In the genomic region with DNA sequence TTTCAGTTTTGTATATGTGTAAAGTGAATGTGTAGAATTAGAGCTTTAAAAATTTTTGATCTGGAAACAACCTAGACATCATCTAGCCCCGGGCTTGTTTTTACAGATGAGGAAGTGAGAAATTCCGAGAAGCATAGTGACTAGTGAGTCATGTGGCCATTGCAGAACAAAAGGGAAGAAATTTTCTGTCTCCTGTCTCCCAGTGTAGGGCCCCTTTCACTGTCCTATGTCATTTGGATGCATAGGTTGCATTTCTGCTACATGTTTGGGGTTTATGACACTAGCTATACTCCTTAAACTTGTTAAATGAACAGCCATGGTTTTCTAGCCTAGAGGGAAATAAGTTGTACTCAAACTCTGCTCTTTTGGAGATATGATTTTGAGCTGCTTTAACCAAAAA, we compare ENCODE assay signal across 8 cellular contexts.
A peak's percentile ranks its signal among the peaks of the same experiment; 100 is the strongest.
DNase-seq lines count a peak whose midpoint lies in the region; ATAC-seq and TF ChIP-seq lines count a peak whose summit lies in the region.

No MANE protein-coding gene starts in this region.

- peaks cover 19% of the 10 kb centered on the region for H3K36me3 Mint-ChIP-seq in CD4-positive, CD25-positive, alpha-beta regulatory T cell

- no peaks in the 10 kb centered on the region for H3K27me3 Mint-ChIP-seq in CD4-positive, CD25-positive, alpha-beta regulatory T cell

- in situ Hi-C loops in transverse colon (cut with MboI; ENCODE audit: low pct_ligation_motif_present in 1 of 4, low pct_unique_long_range_greater_than_20kb in 1 of 4, low sequenced_read_pairs in 3 of 4), result no loop called here

- TF ChIP-seq EP300 in SK-N-SH (IDR thresholded peaks at IDR 0.05; ENCODE audit: borderline replicate concordance in 1 of 2, low read depth in 1 of 2, low read length in 1 of 2) (no peak), transverse colon (IDR thresholded peaks at IDR 0.05; ENCODE audit: low read depth) (no peak)

- H3K9me3 ChIP-seq in CD4-positive, CD25-positive, alpha-beta regulatory T cell (ENCODE audit: control insufficient read depth in 2 of 2, low read length in 2 of 2), result no peaks in the 10 kb centered on the region
- H3K9me3 ChIP-seq in SK-N-SH (no peaks in the 10 kb centered on the region), spleen (no peaks in the 10 kb centered on the region), transverse colon (no peaks in the 10 kb centered on the region)

- peaks cover 52 to 80% (median 58%) of the 10 kb centered on the region in 4 donors for H3K4me1 Mint-ChIP-seq in CD4-positive, CD25-positive, alpha-beta regulatory T cell

- H3K9me2 ChIP-seq in SK-N-SH, result no peaks in the 10 kb centered on the region

- H4K20me1 ChIP-seq in SK-N-SH (ENCODE audit: insufficient read depth), result no peaks in the 10 kb centered on the region

- H3K9me3 Mint-ChIP-seq in CD4-positive, CD25-positive, alpha-beta regulatory T cell, result peaks cover 0 to 3% (median 0%) of the 10 kb centered on the region in 7 donors

- no peak for TF ChIP-seq RAD21 in SK-N-SH (IDR thresholded peaks at IDR 0.05; ENCODE audit: low read length)

- no peaks in the 10 kb centered on the region for H3K27me3 ChIP-seq in CD4-positive, CD25-positive, alpha-beta regulatory T cell (ENCODE audit: control insufficient read depth, insufficient read depth, low read length)
- H3K27me3 ChIP-seq in SK-N-SH (ENCODE audit: insufficient read depth), result no peaks in the 10 kb centered on the region
- no peaks in the 10 kb centered on the region for H3K27me3 ChIP-seq in spleen (replicated peaks in 1 of 7)
- no peaks in the 10 kb centered on the region for H3K27me3 ChIP-seq in transverse colon

- peak; percentile 89 to 92 for ATAC-seq in CD4-positive, CD25-positive, alpha-beta regulatory T cell (ENCODE audit: low read depth in 2 of 2)
- ATAC-seq in GM19035 (IDR thresholded peaks at IDR 0.05; ENCODE audit: unreplicated experiment), result peak; percentile 96
- peak; percentile 98 for ATAC-seq in HG03097 (IDR thresholded peaks at IDR 0.05; ENCODE audit: low FRiP score, unreplicated experiment)

- POLR2A ChIA-PET in SK-N-SH (lab: Yijun Ruan, JAX), result no interaction called here

- peak overlapping the region; percentile 89 to 99 (median 90) for H3K27ac Mint-ChIP-seq in CD4-positive, CD25-positive, alpha-beta regulatory T cell

- intact Hi-C loops in spleen (cut with DNase I; ENCODE audit: low total_unique reads), result no loop called here
- intact Hi-C loops in transverse colon (cut with DNase I; ENCODE audit: low total_unique reads), result no loop called here

- TF ChIP-seq CTCF in SK-N-SH (IDR thresholded peaks at IDR 0.05), result no peak
- no peak for TF ChIP-seq CTCF in spleen (IDR thresholded peaks at IDR 0.05 in 8 of 11, conservative IDR thresholded peaks at IDR 0.05 in 3 of 11)
- no peak for TF ChIP-seq CTCF in transverse colon (IDR thresholded peaks at IDR 0.05)

- peak overlapping the region; percentile 75 for H3K4me3 ChIP-seq in CD4-positive, CD25-positive, alpha-beta regulatory T cell (ENCODE audit: low read depth, low read length)
- H3K4me3 ChIP-seq in SK-N-SH (ENCODE audit: low read depth in 2 of 2, low read length in 1 of 2), result 0 out of 4 replicates have a peak overlapping the region, but pooled peaks of 1 of the 2 experiments have one; percentile 10
- no peak overlapping the region for H3K4me3 ChIP-seq in spleen
- H3K4me3 ChIP-seq in transverse colon, result no peak overlapping the region

- peaks cover 52% of the 10 kb centered on the region for H3K4me1 ChIP-seq in CD4-positive, CD25-positive, alpha-beta regulatory T cell (ENCODE audit: control insufficient read depth, insufficient read depth, low read length, poor library complexity, severe bottlenecking)
- peaks cover 3 to 9% of the 10 kb centered on the region in 2 experiments; a peak in 3 of 4 replicates for H3K4me1 ChIP-seq in SK-N-SH (ENCODE audit: control insufficient read depth in 1 of 2, insufficient read depth in 2 of 2, low read depth in 1 of 2, low read length in 1 of 2)
- H3K4me1 ChIP-seq in spleen, result peaks cover 0 to 33% (median 9%) of the 10 kb centered on the region in 6 donors
- H3K4me1 ChIP-seq in transverse colon, result peaks cover 0 to 15% (median 3%) of the 10 kb centered on the region in 4 donors

- H3K9ac ChIP-seq in SK-N-SH, result peak overlapping the region; percentile 6; the same call in 1 of the 2 replicates

- CTCF ChIA-PET in SK-N-SH (lab: Yijun Ruan, JAX), result interaction anchor here (1.4 kb wide), 1 partner anchor 15 kb away, joined by 5 read pairs; no protein-coding TSS in a partner anchor

- H3K27ac ChIP-seq in CD4-positive, CD25-positive, alpha-beta regulatory T cell (ENCODE audit: insufficient read depth, low read length, poor library complexity, severe bottlenecking), result peak overlapping the region; percentile 70
- H3K27ac ChIP-seq in SK-N-SH (ENCODE audit: low read depth in 2 of 2, low read length in 1 of 2) (peak overlapping the region; percentile 53 to 74; a peak in 3 of 4 replicates), spleen (peak overlapping the region in 7 of 8 donors; percentile 16 to 72 (median 53)), transverse colon (peak overlapping the region in 1 of 4 donors; percentile 34)

- 2% methylated on average over 2 of the region's 2 CpGs for WGBS in SK-N-SH (ENCODE audit: low lambda C conversion rate)
- WGBS in spleen, 5 donors, result 18 to 27% (median 20%) methylated on average over 2 of the region's 2 CpGs
- WGBS in transverse colon (ENCODE audit: low coverage in 1 of 2), 2 donors, result 44% methylated on average over 2 of the region's 2 CpGs; no CpG with 5 or more reads in 1 of the 2 donors

- H3K36me3 ChIP-seq in CD4-positive, CD25-positive, alpha-beta regulatory T cell (ENCODE audit: control insufficient read depth, insufficient read depth, low read length), result peaks cover 6% of the 10 kb centered on the region
- H3K36me3 ChIP-seq in SK-N-SH (replicated peaks in 1 of 2; ENCODE audit: control insufficient read depth in 1 of 2, insufficient read depth in 2 of 2, low read length in 1 of 2) (peaks cover 0 to 4% of the 10 kb centered on the region in 2 experiments), spleen (no peaks in the 10 kb centered on the region), transverse colon (no peaks in the 10 kb centered on the region)

- peaks cover 16% of the 10 kb centered on the region; the same call in 1 of the 2 replicates for H3K79me2 ChIP-seq in SK-N-SH (ENCODE audit: insufficient read depth)

- peaks cover 12% of the 10 kb centered on the region for H3F3A ChIP-seq in SK-N-SH (replicated peaks; ENCODE audit: insufficient read depth)

- H3K4me3 Mint-ChIP-seq in CD4-positive, CD25-positive, alpha-beta regulatory T cell, result peak overlapping the region; percentile 46 to 79 (median 66)

- DNase-seq in CD4-positive, CD25-positive, alpha-beta regulatory T cell, result peak; percentile 16 to 86 (median 44)
- DNase-seq in SK-N-SH (no peak), fibroblast of gingiva (ENCODE audit: low read depth) (peak; percentile 58), spleen (no peak), activated gamma-delta T cell (lab: John Stamatoyannopoulos, UW) (no peak), transverse colon (no peak)

- no peak for TF ChIP-seq POLR2A in spleen (IDR thresholded peaks at IDR 0.05)
- no peak for TF ChIP-seq POLR2A in transverse colon (IDR thresholded peaks at IDR 0.05)

- H2AFZ ChIP-seq in SK-N-SH (ENCODE audit: low read depth), result peak overlapping the region; percentile 80; the same call in 1 of the 2 replicates

- H3K4me2 ChIP-seq in SK-N-SH, result peak overlapping the region; percentile 13; the same call in 1 of the 2 replicates

TF ChIP-seq in SK-N-SH, 30 proteins besides CTCF, POLR2A, EP300 and RAD21 (continues in another document):
- TF ChIP-seq EZH2phosphoT487 (IDR thresholded peaks at IDR 0.05; ENCODE audit: borderline replicate concordance, low read depth) (no peak), FOSL2 (IDR thresholded peaks at IDR 0.05; ENCODE audit: borderline replicate concordance, low read depth) (peak; percentile 41; the same call in 1 of the 2 replicates), TCF12 (IDR thresholded peaks at IDR 0.05) (peak; percentile 35; the same call in 1 of the 2 replicates), JUND (IDR thresholded peaks at IDR 0.05) (peak; percentile 38), CHD2 (IDR thresholded peaks at IDR 0.05; ENCODE audit: low read length, partially characterized antibody) (no peak), RFX5 (IDR thresholded peaks at IDR 0.05; ENCODE audit: low read length) (peak; percentile 94)
- TF ChIP-seq, protein P1, sequence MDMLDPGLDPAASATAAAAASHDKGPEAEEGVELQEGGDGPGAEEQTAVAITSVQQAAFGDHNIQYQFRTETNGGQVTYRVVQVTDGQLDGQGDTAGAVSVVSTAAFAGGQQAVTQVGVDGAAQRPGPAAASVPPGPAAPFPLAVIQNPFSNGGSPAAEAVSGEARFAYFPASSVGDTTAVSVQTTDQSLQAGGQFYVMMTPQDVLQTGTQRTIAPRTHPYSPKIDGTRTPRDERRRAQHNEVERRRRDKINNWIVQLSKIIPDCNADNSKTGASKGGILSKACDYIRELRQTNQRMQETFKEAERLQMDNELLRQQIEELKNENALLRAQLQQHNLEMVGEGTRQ (IDR thresholded peaks at IDR 0.05; ENCODE audit: borderline replicate concordance, low read depth, low read length), result no peak
- TF ChIP-seq, protein P2, sequence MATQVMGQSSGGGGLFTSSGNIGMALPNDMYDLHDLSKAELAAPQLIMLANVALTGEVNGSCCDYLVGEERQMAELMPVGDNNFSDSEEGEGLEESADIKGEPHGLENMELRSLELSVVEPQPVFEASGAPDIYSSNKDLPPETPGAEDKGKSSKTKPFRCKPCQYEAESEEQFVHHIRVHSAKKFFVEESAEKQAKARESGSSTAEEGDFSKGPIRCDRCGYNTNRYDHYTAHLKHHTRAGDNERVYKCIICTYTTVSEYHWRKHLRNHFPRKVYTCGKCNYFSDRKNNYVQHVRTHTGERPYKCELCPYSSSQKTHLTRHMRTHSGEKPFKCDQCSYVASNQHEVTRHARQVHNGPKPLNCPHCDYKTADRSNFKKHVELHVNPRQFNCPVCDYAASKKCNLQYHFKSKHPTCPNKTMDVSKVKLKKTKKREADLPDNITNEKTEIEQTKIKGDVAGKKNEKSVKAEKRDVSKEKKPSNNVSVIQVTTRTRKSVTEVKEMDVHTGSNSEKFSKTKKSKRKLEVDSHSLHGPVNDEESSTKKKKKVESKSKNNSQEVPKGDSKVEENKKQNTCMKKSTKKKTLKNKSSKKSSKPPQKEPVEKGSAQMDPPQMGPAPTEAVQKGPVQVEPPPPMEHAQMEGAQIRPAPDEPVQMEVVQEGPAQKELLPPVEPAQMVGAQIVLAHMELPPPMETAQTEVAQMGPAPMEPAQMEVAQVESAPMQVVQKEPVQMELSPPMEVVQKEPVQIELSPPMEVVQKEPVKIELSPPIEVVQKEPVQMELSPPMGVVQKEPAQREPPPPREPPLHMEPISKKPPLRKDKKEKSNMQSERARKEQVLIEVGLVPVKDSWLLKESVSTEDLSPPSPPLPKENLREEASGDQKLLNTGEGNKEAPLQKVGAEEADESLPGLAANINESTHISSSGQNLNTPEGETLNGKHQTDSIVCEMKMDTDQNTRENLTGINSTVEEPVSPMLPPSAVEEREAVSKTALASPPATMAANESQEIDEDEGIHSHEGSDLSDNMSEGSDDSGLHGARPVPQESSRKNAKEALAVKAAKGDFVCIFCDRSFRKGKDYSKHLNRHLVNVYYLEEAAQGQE (IDR thresholded peaks at IDR 0.05; ENCODE audit: low read depth, low read length), result no peak

Comparison
In these comparisons a context has a peak if more than half of its experiments do, and no peak if none do; other contexts are left out.
1. DNase-seq: peak in CD4-positive, CD25-positive, alpha-beta regulatory T cell (3 of 3) and fibroblast of gingiva (single experiment); none in SK-N-SH (single experiment), spleen (single experiment), activated gamma-delta T cell (single experiment) and transverse colon (single experiment).
2. Peak in every context shown above with its lines, with median percentiles within 50 percentile points of each other: ATAC-seq.